In genomic region chr1:96364576-96364975, GRCh38 we compare ENCODE assay signal across 21 cellular contexts.
DNase-seq lines count a peak whose midpoint lies in the region; ATAC-seq and TF ChIP-seq lines count a peak whose summit lies in the region.
"Had no signal": no experiment of that assay in that cellular context is flagged by ENCODE, and none has a peak within 500 bp of the region (broad histone marks: within the 10 kb centered on the region; RNA-seq: fewer than 3 reads in every experiment).

No MANE protein-coding gene starts in this region.

- H3K27ac ChIP-seq in GM23248 = no peak overlapping the region
- peak overlapping the region in 1 of 2 experiments; percentile 8; a peak in 1 of 4 replicates for H3K27ac ChIP-seq in SK-N-SH (ENCODE audit: low read depth in 2 of 2, low read length in 1 of 2)
- no peak overlapping the region for H3K27ac ChIP-seq in naive thymus-derived CD4-positive, alpha-beta T cell (ENCODE audit: low read depth, low read length)
- H3K27ac ChIP-seq: ascending aorta, BLaER1, gastrocnemius medialis, right atrium auricular region had no signal

- H3K27ac Mint-ChIP-seq in naive thymus-derived CD4-positive, alpha-beta T cell = no peak overlapping the region
- H3K27ac Mint-ChIP-seq: IgD-negative memory B cell had no signal

- no peaks in the 10 kb centered on the region for H4K20me1 ChIP-seq in GM23248 (ENCODE audit: insufficient read depth)
- no peaks in the 10 kb centered on the region for H4K20me1 ChIP-seq in SK-N-SH (ENCODE audit: insufficient read depth)
- H4K20me1 ChIP-seq: BLaER1 had no signal

- peak overlapping the region; percentile 7 for H3K4me2 ChIP-seq in GM23248 (ENCODE audit: unreplicated experiment)
- H3K4me2 ChIP-seq in SK-N-SH = no peak overlapping the region
- H3K4me2 ChIP-seq in skeletal muscle satellite cell (ENCODE audit: low read length) = peak overlapping the region; percentile 31
- H3K4me2 ChIP-seq: BLaER1 had no signal

- CTCF ChIA-PET in SK-N-SH (lab: Yijun Ruan, JAX) = no interaction called here
- CTCF ChIA-PET in naive thymus-derived CD4-positive, alpha-beta T cell (lab: Charles Lee) = no interaction called here

- no peaks in the 10 kb centered on the region for H3K27me3 Mint-ChIP-seq in naive thymus-derived CD4-positive, alpha-beta T cell

- H3K9me2 ChIP-seq in GM23248 (ENCODE audit: insufficient read depth) (no peaks in the 10 kb centered on the region), SK-N-SH (no peaks in the 10 kb centered on the region)

- H3K79me2 ChIP-seq in GM23248 (ENCODE audit: insufficient read depth) (no peaks in the 10 kb centered on the region), SK-N-SH (ENCODE audit: insufficient read depth) (no peaks in the 10 kb centered on the region)

- H3K36me3 ChIP-seq in GM23248 (ENCODE audit: low read depth) (no peaks in the 10 kb centered on the region), SK-N-SH (replicated peaks in 1 of 2; ENCODE audit: control insufficient read depth in 1 of 2, insufficient read depth in 2 of 2, low read length in 1 of 2) (no peaks in the 10 kb centered on the region), skeletal muscle satellite cell (ENCODE audit: insufficient read depth, low read length) (no peaks in the 10 kb centered on the region)
- no peaks in the 10 kb centered on the region for H3K36me3 ChIP-seq in naive thymus-derived CD4-positive, alpha-beta T cell (ENCODE audit: control insufficient read depth in 2 of 3, insufficient read depth in 3 of 3, low read length in 3 of 3)
- H3K36me3 ChIP-seq: ascending aorta, BLaER1, gastrocnemius medialis, right atrium auricular region had no signal

- peaks cover 76% of the 10 kb centered on the region for H3K4me1 ChIP-seq in GM23248 (ENCODE audit: insufficient read depth)
- peaks cover 6 to 34% of the 10 kb centered on the region in 2 experiments for H3K4me1 ChIP-seq in SK-N-SH (ENCODE audit: control insufficient read depth in 1 of 2, insufficient read depth in 2 of 2, low read depth in 1 of 2, low read length in 1 of 2)
- peaks cover 58% of the 10 kb centered on the region for H3K4me1 ChIP-seq in skeletal muscle satellite cell (ENCODE audit: control insufficient read depth, insufficient read depth, low read length)
- no peaks in the 10 kb centered on the region for H3K4me1 ChIP-seq in naive thymus-derived CD4-positive, alpha-beta T cell (ENCODE audit: control insufficient read depth in 2 of 2, insufficient read depth in 2 of 2, low read length in 2 of 2)
- H3K4me1 ChIP-seq: ascending aorta, BLaER1, gastrocnemius medialis, right atrium auricular region had no signal

- no peak for TF ChIP-seq RAD21 in SK-N-SH (IDR thresholded peaks at IDR 0.05; ENCODE audit: low read length)

- no peak for ATAC-seq in naive thymus-derived CD4-positive, alpha-beta T cell
- ATAC-seq: activated T-cell treated with anti-CD3 and anti-CD28 coated beads, Interleukin-2, amount 50 U/mL, for 4 hours; gastrocnemius medialis; Panc1 had no signal

- H3K9ac ChIP-seq in GM23248 (no peak overlapping the region), SK-N-SH (no peak overlapping the region), skeletal muscle satellite cell (ENCODE audit: low read depth, low read length) (no peak overlapping the region)
- H3K9ac ChIP-seq: BLaER1 had no signal

- H3K4me1 Mint-ChIP-seq in naive thymus-derived CD4-positive, alpha-beta T cell = peaks cover 0 to 11% (median 0%) of the 10 kb centered on the region in 7 donors
- H3K4me1 Mint-ChIP-seq: IgD-negative memory B cell had no signal

- H3K9me3 ChIP-seq in GM23248 (ENCODE audit: low read depth) (no peaks in the 10 kb centered on the region), SK-N-SH (no peaks in the 10 kb centered on the region), skeletal muscle satellite cell (replicated peaks; ENCODE audit: low read length) (no peaks in the 10 kb centered on the region)
- H3K9me3 ChIP-seq in naive thymus-derived CD4-positive, alpha-beta T cell (ENCODE audit: control insufficient read depth in 2 of 3, low read length in 3 of 3) = no peaks in the 10 kb centered on the region
- H3K9me3 ChIP-seq: ascending aorta, BLaER1, gastrocnemius medialis, right atrium auricular region had no signal

- H3K36me3 Mint-ChIP-seq in naive thymus-derived CD4-positive, alpha-beta T cell = no peaks in the 10 kb centered on the region

- POLR2A ChIA-PET in SK-N-SH (lab: Yijun Ruan, JAX) = no interaction called here
- POLR2A ChIA-PET in naive thymus-derived CD4-positive, alpha-beta T cell (lab: Charles Lee) = no interaction called here

- peak in 1 of 2 experiments; percentile 58; a peak in 1 of 4 replicates for TF ChIP-seq EP300 in SK-N-SH (IDR thresholded peaks at IDR 0.05; ENCODE audit: borderline replicate concordance in 1 of 2, low read depth in 1 of 2, low read length in 1 of 2)

- in situ Hi-C loops in GM23248 (cut with MboI) = no loop called here

- no peak overlapping the region for H3K4me3 Mint-ChIP-seq in naive thymus-derived CD4-positive, alpha-beta T cell
- H3K4me3 Mint-ChIP-seq: activated T-cell treated with anti-CD3 and anti-CD28 coated beads, Interleukin-2, amount 50 U/mL, for 4 hours; IgD-negative memory B cell had no signal

- H3K4me3 ChIP-seq in GM23248 = no peak overlapping the region
- H3K4me3 ChIP-seq in SK-N-SH (ENCODE audit: low read depth in 2 of 2, low read length in 1 of 2) = no peak overlapping the region
- peak overlapping the region; percentile 5 for H3K4me3 ChIP-seq in skeletal muscle satellite cell (ENCODE audit: low read length)
- no peak overlapping the region for H3K4me3 ChIP-seq in naive thymus-derived CD4-positive, alpha-beta T cell (ENCODE audit: low read length)
- H3K4me3 ChIP-seq: ascending aorta, BLaER1, gastrocnemius medialis, right atrium auricular region had no signal

- intact Hi-C loops in naive thymus-derived CD4-positive, alpha-beta T cell (cut with micrococcal nuclease) = no loop called here

- H3K27me3 ChIP-seq in GM23248 (replicated peaks; ENCODE audit: insufficient read depth) (no peaks in the 10 kb centered on the region), SK-N-SH (ENCODE audit: insufficient read depth) (no peaks in the 10 kb centered on the region), skeletal muscle satellite cell (ENCODE audit: control insufficient read depth, insufficient read depth, low read length) (no peaks in the 10 kb centered on the region)
- no peaks in the 10 kb centered on the region for H3K27me3 ChIP-seq in naive thymus-derived CD4-positive, alpha-beta T cell (ENCODE audit: control insufficient read depth in 2 of 2, insufficient read depth in 2 of 2, low read length in 2 of 2)
- H3K27me3 ChIP-seq: ascending aorta, BLaER1, gastrocnemius medialis, right atrium auricular region had no signal

- TF ChIP-seq CTCF in SK-N-SH (IDR thresholded peaks at IDR 0.05) = no peak

- DNase-seq in GM23248 (peak; percentile 49), SK-N-SH (no peak), fibroblast of gingiva (ENCODE audit: low read depth) (peak; percentile 66), NCI-H1930 (lab: John Stamatoyannopoulos, UW) (no peak), AML-193 (lab: John Stamatoyannopoulos, UW) (no peak)
- DNase-seq in naive thymus-derived CD4-positive, alpha-beta T cell = no peak
- DNase-seq: activated CD8-positive, alpha-beta memory T cell treated with anti-CD3 and anti-CD28 coated beads for 24 hours; activated naive CD4-positive, alpha-beta T cell treated with anti-CD3 and anti-CD28 coated beads, Interleukin-2, amount 50 U/mL, for 16 hours; activated T-cell treated with anti-CD3 and anti-CD28 coated beads, Interleukin-2, amount 50 U/mL, for 4 hours; gastrocnemius medialis; MM.1S; NCI-H146; NCI-H774; stimulated activated CD8-positive, alpha-beta memory T cell treated with anti-CD3 and anti-CD28 coated beads, Interleukin-4, amount 100 ng/mL, for 48 hours; T1000 had no signal

- H3F3A ChIP-seq in GM23248 (ENCODE audit: insufficient read depth) = peaks cover 60% of the 10 kb centered on the region
- peaks cover 27% of the 10 kb centered on the region for H3F3A ChIP-seq in SK-N-SH (replicated peaks; ENCODE audit: insufficient read depth)

- peaks cover 0 to 7% (median 1%) of the 10 kb centered on the region in 11 donors for H3K9me3 Mint-ChIP-seq in naive thymus-derived CD4-positive, alpha-beta T cell
- H3K9me3 Mint-ChIP-seq: activated T-cell treated with anti-CD3 and anti-CD28 coated beads, Interleukin-2, amount 50 U/mL, for 4 hours had no signal

- no peak overlapping the region for H2AFZ ChIP-seq in GM23248
- H2AFZ ChIP-seq in SK-N-SH (ENCODE audit: low read depth) = no peak overlapping the region

TF ChIP-seq in SK-N-SH, 30 proteins besides CTCF, POLR2A, EP300 and RAD21 (continues in another document):
- TF ChIP-seq, protein P1, sequence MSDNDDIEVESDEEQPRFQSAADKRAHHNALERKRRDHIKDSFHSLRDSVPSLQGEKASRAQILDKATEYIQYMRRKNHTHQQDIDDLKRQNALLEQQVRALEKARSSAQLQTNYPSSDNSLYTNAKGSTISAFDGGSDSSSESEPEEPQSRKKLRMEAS (IDR thresholded peaks at IDR 0.05; ENCODE audit: low read depth) = no peak
- TF ChIP-seq EZH2phosphoT487 (IDR thresholded peaks at IDR 0.05; ENCODE audit: borderline replicate concordance, low read depth) = no peak
- TF ChIP-seq TEAD4 (IDR thresholded peaks at IDR 0.05; ENCODE audit: borderline replicate concordance, insufficient read depth) = 0 out of 2 replicates have a peak, but pooled peaks have one; percentile 37
- TF ChIP-seq TCF12 (IDR thresholded peaks at IDR 0.05) = peak; percentile 89
- TF ChIP-seq FOXM1 (IDR thresholded peaks at IDR 0.05; ENCODE audit: low read depth) = no peak
- TF ChIP-seq SMC3 (IDR thresholded peaks at IDR 0.05; ENCODE audit: low read depth, low read length) = no peak

Comparison
In these comparisons a context has a peak if more than half of its experiments do, and no peak if none do; other contexts are left out.
1. DNase-seq: peak in GM23248 (single experiment) and fibroblast of gingiva (single experiment); none in SK-N-SH (single experiment), NCI-H1930 (0 of 2), naive thymus-derived CD4-positive, alpha-beta T cell (0 of 9) and AML-193 (0 of 2).